In genomic region chr2:80303006-80303741, GRCh38 we compare ENCODE assay signal across 10 cellular contexts. TPM values are rescaled to one million over a fixed set of nuclear protein-coding genes. Genes with fewer than 3 reads are reported as not detected.
DNase-seq lines count a peak whose midpoint lies in the region; ATAC-seq and TF ChIP-seq lines count a peak whose summit lies in the region.
"Had no signal": no experiment of that assay in that cellular context is flagged by ENCODE, and none has a peak within 500 bp of the region (broad histone marks: within the 10 kb centered on the region; RNA-seq: fewer than 3 reads in every experiment).

No MANE protein-coding gene starts in this region.

- peaks cover 0 to 3% of the 10 kb centered on the region in 2 donors for H3K4me1 Mint-ChIP-seq in stimulated activated naive B cell treated with anti-CD40 and anti-IgM and Interleukin-4, amounts not matched to agents 10 μg/mL and 1 μg/mL and 100 μg/mL, for 72 hours

- H2BK120ac ChIP-seq in IMR-90 (ENCODE audit: low read depth, low read length) = no peak overlapping the region

- intact Hi-C loops in IMR-90 (cut with micrococcal nuclease) = no loop called here
- intact Hi-C loops in lower lobe of right lung (cut with DNase I) = no loop called here

- H3K36me3 ChIP-seq in IMR-90 (ENCODE audit: control insufficient read depth, insufficient read depth, low read length) (no peaks in the 10 kb centered on the region), lower lobe of right lung (no peaks in the 10 kb centered on the region)
- H3K36me3 ChIP-seq: brain microvascular endothelial cell had no signal

- H3K36me3 Mint-ChIP-seq in stimulated activated naive B cell treated with anti-CD40 and anti-IgM and Interleukin-4, amounts not matched to agents 10 μg/mL and 1 μg/mL and 100 μg/mL, for 72 hours = peaks cover 0 to 7% of the 10 kb centered on the region in 2 donors

- no peak overlapping the region for H2AK9ac ChIP-seq in IMR-90 (replicated peaks; ENCODE audit: low read depth, low read length, poor library complexity)

- no peak for DNase-seq in IMR-90
- peak; percentile 1 for DNase-seq in epithelial cell of esophagus (ENCODE audit: low read depth)
- peak; percentile 44 for DNase-seq in lower lobe of right lung
- no peak for DNase-seq in stimulated activated naive B cell treated with anti-CD40 and anti-IgM and Interleukin-4, amounts not matched to agents 10 μg/mL and 1 μg/mL and 100 μg/mL, for 72 hours
- DNase-seq in KG1 (lab: John Stamatoyannopoulos, UW) = no peak
- no peak for DNase-seq in HuH-7.5 (ENCODE audit: low spot score)
- no peak for DNase-seq in stimulated activated naive CD8-positive, alpha-beta T cell treated with anti-CD3 and anti-CD28 coated beads, Interleukin-15, Interleukin-2, amounts not matched to agents 100 U/mL and 50 U/mL, for 24 hours
- DNase-seq: brain microvascular endothelial cell, NCI-H2081 had no signal

- POLR2A ChIA-PET in IMR-90 (lab: Charles Lee; ENCODE audit: unreplicated experiment) = no interaction called here

- H3K56ac ChIP-seq in IMR-90 (ENCODE audit: extremely low read depth, insufficient read depth, low read length) = no peak overlapping the region

- no peak overlapping the region for H3K4me3 Mint-ChIP-seq in stimulated activated naive B cell treated with anti-CD40 and anti-IgM and Interleukin-4, amounts not matched to agents 10 μg/mL and 1 μg/mL and 100 μg/mL, for 72 hours

- BruUV-seq in IMR-90 (replicated peaks; lab: Mats Ljungman, UMichigan) = no TSS peak

- H3K4ac ChIP-seq in IMR-90 (ENCODE audit: low read depth, low read length) = no peak overlapping the region

- TF ChIP-seq RAD21 in IMR-90 (IDR thresholded peaks at IDR 0.05; ENCODE audit: low read length) = no peak

- no peak overlapping the region for H3K14ac ChIP-seq in IMR-90 (replicated peaks; ENCODE audit: low read depth, low read length)

- no peaks in the 10 kb centered on the region for H3K9me1 ChIP-seq in IMR-90 (ENCODE audit: insufficient read depth, low read length)

- no peak overlapping the region for H3K4me3 ChIP-seq in IMR-90 (ENCODE audit: insufficient read depth, low read depth, low read length)
- no peak overlapping the region for H3K4me3 ChIP-seq in epithelial cell of esophagus (ENCODE audit: low read length)
- peak overlapping the region; percentile 17 for H3K4me3 ChIP-seq in lower lobe of right lung

- peak overlapping the region; percentile 62 for H3K27ac Mint-ChIP-seq in stimulated activated naive B cell treated with anti-CD40 and anti-IgM and Interleukin-4, amounts not matched to agents 10 μg/mL and 1 μg/mL and 100 μg/mL, for 72 hours

- TF ChIP-seq CTCF in IMR-90 (conservative IDR thresholded peaks at IDR 0.05; ENCODE audit: low read depth, low read length) = no peak
- no peak for TF ChIP-seq CTCF in epithelial cell of esophagus (IDR thresholded peaks at IDR 0.05; ENCODE audit: insufficient read depth, low read depth, low read length, missing control alignments)
- TF ChIP-seq CTCF in lower lobe of right lung (IDR thresholded peaks at IDR 0.05) = no peak

- ATAC-seq in IMR-90 (ENCODE audit: low read depth) (no peak), lower lobe of right lung (peak; percentile 40 to 47), GM21447 (IDR thresholded peaks at IDR 0.05; ENCODE audit: unreplicated experiment) (no peak)
- no peak for ATAC-seq in stimulated activated naive B cell treated with anti-CD40 and anti-IgM and Interleukin-4, amounts not matched to agents 10 μg/mL and 1 μg/mL and 100 μg/mL, for 72 hours (replicated peaks)
- no peak for ATAC-seq in stimulated activated naive CD8-positive, alpha-beta T cell treated with anti-CD3 and anti-CD28 coated beads, Interleukin-15, Interleukin-2, amounts not matched to agents 100 U/mL and 50 U/mL, for 24 hours

- H2BK20ac ChIP-seq in IMR-90 (ENCODE audit: low read depth, low read length) = no peak overlapping the region

- no peak overlapping the region for H4K5ac ChIP-seq in IMR-90 (ENCODE audit: low read depth, low read length)

- H3K27me3 ChIP-seq in IMR-90 (ENCODE audit: control insufficient read depth, insufficient read depth, low read length) = peaks cover 42% of the 10 kb centered on the region
- H3K27me3 ChIP-seq in lower lobe of right lung (ENCODE audit: low read depth) = peaks cover 54% of the 10 kb centered on the region

- no peak overlapping the region for H2BK15ac ChIP-seq in IMR-90 (ENCODE audit: low read depth, low read length)

- H2AK5ac ChIP-seq in IMR-90 (ENCODE audit: low read depth, low read length) = no peak overlapping the region

- CTCF ChIA-PET in IMR-90 (lab: Yijun Ruan, JAX) = no interaction called here

- H3K9me3 Mint-ChIP-seq in stimulated activated naive B cell treated with anti-CD40 and anti-IgM and Interleukin-4, amounts not matched to agents 10 μg/mL and 1 μg/mL and 100 μg/mL, for 72 hours = peaks cover 0 to 7% of the 10 kb centered on the region in 2 donors

- in situ Hi-C loops in IMR-90 (cut with MboI; ENCODE audit: low sequenced_read_pairs) = no loop called here

- H4K91ac ChIP-seq in IMR-90 (ENCODE audit: insufficient read depth, low read depth, low read length) = no peak overlapping the region

- H2AFZ ChIP-seq in IMR-90 (replicated peaks; ENCODE audit: low read length, poor library complexity) = peak overlapping the region; percentile 58

- no peak overlapping the region for H4K8ac ChIP-seq in IMR-90 (ENCODE audit: low read depth in 2 of 2, low read length in 2 of 2)

- H3K9me3 ChIP-seq in IMR-90 (ENCODE audit: control insufficient read depth, insufficient read depth, low read length) (no peaks in the 10 kb centered on the region), lower lobe of right lung (no peaks in the 10 kb centered on the region)

- no peak for TF ChIP-seq POLR2A in IMR-90 (IDR thresholded peaks at IDR 0.05; ENCODE audit: low read depth, low read length)

- H3K4me2 ChIP-seq in IMR-90 (ENCODE audit: low read depth, low read length) = no peak overlapping the region; the same call in 1 of the 2 replicates

- WGBS in IMR-90 (ENCODE audit: extremely low coverage in 2 of 2, insufficient read length in 1 of 2), 2 experiments = 3% methylated on average over 41 of the region's 58 CpGs; no CpG with 5 or more reads in 1 of the 2 experiments

- H3K9ac ChIP-seq in IMR-90 (ENCODE audit: low read depth, low read length) = no peak overlapping the region

- H3K79me1 ChIP-seq in IMR-90 (ENCODE audit: low read depth in 1 of 2, low read length in 2 of 2) = no peaks in the 10 kb centered on the region

- H3K18ac ChIP-seq in IMR-90 (ENCODE audit: low read depth, low read length) = no peak overlapping the region

- H3K4me1 ChIP-seq in IMR-90 (ENCODE audit: control insufficient read depth, insufficient read depth, low read length) (no peaks in the 10 kb centered on the region), lower lobe of right lung (peaks cover 7% of the 10 kb centered on the region)

- H3K27ac ChIP-seq in IMR-90 (ENCODE audit: insufficient read depth, low read length) (no peak overlapping the region), lower lobe of right lung (no peak overlapping the region)
- H3K27ac ChIP-seq: brain microvascular endothelial cell had no signal

- peaks cover 56 to 77% of the 10 kb centered on the region in 2 donors for H3K27me3 Mint-ChIP-seq in stimulated activated naive B cell treated with anti-CD40 and anti-IgM and Interleukin-4, amounts not matched to agents 10 μg/mL and 1 μg/mL and 100 μg/mL, for 72 hours

- no peak overlapping the region for H3K23ac ChIP-seq in IMR-90 (ENCODE audit: low read depth, low read length)

- no peaks in the 10 kb centered on the region for H4K20me1 ChIP-seq in IMR-90 (ENCODE audit: insufficient read depth, low read length)

- dilution Hi-C loops in IMR-90 (cut with HindIII; ENCODE audit: low sequenced_read_pairs, unreplicated experiment) = no loop called here

- H2BK5ac ChIP-seq in IMR-90 (ENCODE audit: low read depth, low read length, poor library complexity, severe bottlenecking) = no peak overlapping the region

TF ChIP-seq in IMR-90, 13 proteins besides CTCF, POLR2A, EP300 and RAD21:
- TF ChIP-seq NFE2L2 (IDR thresholded peaks at IDR 0.05; ENCODE audit: low read depth, low read length) (no peak), MXI1 (IDR thresholded peaks at IDR 0.05; ENCODE audit: borderline replicate concordance, low read depth, low read length) (no peak), BHLHE40 (IDR thresholded peaks at IDR 0.05; ENCODE audit: low read depth, low read length) (no peak), RFX5 (IDR thresholded peaks at IDR 0.05; ENCODE audit: low read depth, low read length) (no peak)
- TF ChIP-seq, protein P1, sequence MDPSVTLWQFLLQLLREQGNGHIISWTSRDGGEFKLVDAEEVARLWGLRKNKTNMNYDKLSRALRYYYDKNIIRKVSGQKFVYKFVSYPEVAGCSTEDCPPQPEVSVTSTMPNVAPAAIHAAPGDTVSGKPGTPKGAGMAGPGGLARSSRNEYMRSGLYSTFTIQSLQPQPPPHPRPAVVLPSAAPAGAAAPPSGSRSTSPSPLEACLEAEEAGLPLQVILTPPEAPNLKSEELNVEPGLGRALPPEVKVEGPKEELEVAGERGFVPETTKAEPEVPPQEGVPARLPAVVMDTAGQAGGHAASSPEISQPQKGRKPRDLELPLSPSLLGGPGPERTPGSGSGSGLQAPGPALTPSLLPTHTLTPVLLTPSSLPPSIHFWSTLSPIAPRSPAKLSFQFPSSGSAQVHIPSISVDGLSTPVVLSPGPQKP (IDR thresholded peaks at IDR 0.05; ENCODE audit: borderline replicate concordance, low read depth, low read length) = no peak

RNA-seq across cellular contexts. Expression of gene LRRTM1, which starts 1.4 kb away (rescaled TPM):
- total RNA-seq in IMR-90 (2012; rRNA removed) (not detected in 2 replicates), lower lobe of right lung (not detected)
- polyA plus RNA-seq in IMR-90 (2012; rRNA removed) = not detected in 2 replicates
- not detected in 2 replicates for polyA plus RNA-seq in IMR-90 (2012; cell fraction: cytosol; rRNA removed)
- not detected in 2 replicates for polyA plus RNA-seq in IMR-90 (2012; cell fraction: nucleus; rRNA removed; ENCODE audit: low replicate concordance)

Comparison
In these comparisons a context has a peak if more than half of its experiments do, and no peak if none do; other contexts are left out.
1. ATAC-seq: peak in lower lobe of right lung (2 of 2); none in IMR-90 (single experiment), stimulated activated naive B cell treated with anti-CD40 and anti-IgM and Interleukin-4, amounts not matched to agents 10 μg/mL and 1 μg/mL and 100 μg/mL, for 72 hours (0 of 2), stimulated activated naive CD8-positive, alpha-beta T cell treated with anti-CD3 and anti-CD28 coated beads, Interleukin-15, Interleukin-2, amounts not matched to agents 100 U/mL and 50 U/mL, for 24 hours (single experiment) and GM21447 (single experiment).
2. DNase-seq: peak in epithelial cell of esophagus (single experiment) and lower lobe of right lung (single experiment); none in IMR-90 (single experiment), stimulated activated naive B cell treated with anti-CD40 and anti-IgM and Interleukin-4, amounts not matched to agents 10 μg/mL and 1 μg/mL and 100 μg/mL, for 72 hours (single experiment), KG1 (single experiment), HuH-7.5 (single experiment) and stimulated activated naive CD8-positive, alpha-beta T cell treated with anti-CD3 and anti-CD28 coated beads, Interleukin-15, Interleukin-2, amounts not matched to agents 100 U/mL and 50 U/mL, for 24 hours (single experiment).